ENCODE assay signal across 1 cellular context in the genomic region with DNA sequence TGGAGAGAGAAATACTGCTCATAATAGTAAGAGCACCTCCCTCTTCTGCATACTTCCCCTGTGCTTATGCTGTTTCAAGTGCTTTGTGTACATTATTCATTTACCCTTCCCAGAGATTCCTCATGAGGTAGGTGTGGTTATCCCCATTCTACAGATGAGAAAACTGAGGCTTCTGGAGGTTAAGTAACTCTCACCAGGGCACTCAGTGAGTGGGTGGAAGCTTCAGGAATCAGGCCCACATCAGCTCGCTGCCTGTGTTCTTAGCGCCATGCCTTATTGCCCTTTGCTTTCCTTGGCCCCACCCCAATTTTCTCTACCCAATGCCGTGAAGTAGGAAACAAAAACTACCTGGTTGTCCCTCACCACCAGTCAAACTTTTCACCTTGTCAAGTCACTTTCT.
TF ChIP-seq lines count a peak whose summit lies in the region.

No MANE protein-coding gene starts in this region.

TF ChIP-seq in IMR-90, 13 proteins besides CTCF, POLR2A, EP300 and RAD21 (continued from another document):
- TF ChIP-seq, protein P1, sequence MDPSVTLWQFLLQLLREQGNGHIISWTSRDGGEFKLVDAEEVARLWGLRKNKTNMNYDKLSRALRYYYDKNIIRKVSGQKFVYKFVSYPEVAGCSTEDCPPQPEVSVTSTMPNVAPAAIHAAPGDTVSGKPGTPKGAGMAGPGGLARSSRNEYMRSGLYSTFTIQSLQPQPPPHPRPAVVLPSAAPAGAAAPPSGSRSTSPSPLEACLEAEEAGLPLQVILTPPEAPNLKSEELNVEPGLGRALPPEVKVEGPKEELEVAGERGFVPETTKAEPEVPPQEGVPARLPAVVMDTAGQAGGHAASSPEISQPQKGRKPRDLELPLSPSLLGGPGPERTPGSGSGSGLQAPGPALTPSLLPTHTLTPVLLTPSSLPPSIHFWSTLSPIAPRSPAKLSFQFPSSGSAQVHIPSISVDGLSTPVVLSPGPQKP (IDR thresholded peaks at IDR 0.05; ENCODE audit: borderline replicate concordance, low read depth, low read length): no peak
- no peak for TF ChIP-seq MXI1 (IDR thresholded peaks at IDR 0.05; ENCODE audit: borderline replicate concordance, low read depth, low read length)
TF ChIP-seq in IMR-90: peak in this region for 0.
